Comparison of ENCODE assay signal across 8 cellular contexts in genomic region chr4:110196206-110196870, GRCh38. TPM values are rescaled to one million over a fixed set of nuclear protein-coding genes. Genes with fewer than 3 reads are reported as not detected.
DNase-seq lines count a peak whose midpoint lies in the region; ATAC-seq and TF ChIP-seq lines count a peak whose summit lies in the region.

No MANE protein-coding gene starts in this region.

- H3K4me3 ChIP-seq in ascending aorta, result peak overlapping the region; percentile 86 to 92

- H3K4me1 ChIP-seq in ascending aorta, result no peaks in the 10 kb centered on the region

- H3K36me3 ChIP-seq in ascending aorta, result no peaks in the 10 kb centered on the region

- no peaks in the 10 kb centered on the region for H3K9me3 ChIP-seq in ascending aorta

- peak overlapping the region; percentile 79 to 81 for H3K27ac ChIP-seq in ascending aorta

- TF ChIP-seq CTCF in ascending aorta (IDR thresholded peaks at IDR 0.05), result no peak

- no peaks in the 10 kb centered on the region for H3K27me3 ChIP-seq in ascending aorta

- peak; percentile 65 for DNase-seq in COLO668 (lab: John Stamatoyannopoulos, UW; ENCODE audit: unreplicated experiment)
- DNase-seq in HS-27A (ENCODE audit: low read depth), result peak; percentile 15
- DNase-seq in ascending aorta (ENCODE audit: low spot score in 2 of 2), result peak in 1 of 2 donors; percentile 64
- DNase-seq in hepatic stellate cell (ENCODE audit: low spot score), result peak; percentile 43
- DNase-seq in renal cortical epithelial cell (ENCODE audit: low read depth), result peak; percentile 15
- DNase-seq in DMS79 (lab: John Stamatoyannopoulos, UW), result no peak

- ATAC-seq in GM19463 (IDR thresholded peaks at IDR 0.05; ENCODE audit: unreplicated experiment) (peak; percentile 26), SK-N-SH treated with all-trans-retinoic acid at 6 μM for 48 hours (peak; percentile 51)

- intact Hi-C loops in ascending aorta (cut with DNase I), result loop anchor here (2.0 to 10.0 kb wide), 4 partner anchors 32 to 462 kb away; partner anchors contain the start of genes GAR1 and PLA2G12A

TF ChIP-seq in SK-N-SH treated with all-trans-retinoic acid at 6 μM for 48 hours, 23 proteins besides CTCF, POLR2A, EP300 and RAD21:
- TF ChIP-seq ZNF565 (CRISPR knock-in tag; conservative IDR thresholded peaks at IDR 0.05; ENCODE audit: low read depth) (no peak), CREB5 (CRISPR knock-in tag; IDR thresholded peaks at IDR 0.05; ENCODE audit: low read depth) (no peak), ARNTL (CRISPR knock-in tag; IDR thresholded peaks at IDR 0.05; ENCODE audit: borderline replicate concordance, low read depth) (no peak), BACH2 (CRISPR knock-in tag; IDR thresholded peaks at IDR 0.05; ENCODE audit: borderline replicate concordance) (no peak), ISL1 (CRISPR knock-in tag; IDR thresholded peaks at IDR 0.05) (no peak), CSRNP3 (CRISPR knock-in tag; IDR thresholded peaks at IDR 0.05) (no peak), RARB (CRISPR knock-in tag; IDR thresholded peaks at IDR 0.05) (no peak), TSHZ2 (CRISPR knock-in tag; IDR thresholded peaks at IDR 0.05) (no peak)

RNA-seq across cellular contexts. Expression of gene ELOVL6, which starts 2.1 kb away (rescaled TPM):
- 0.64 TPM for total RNA-seq in ascending aorta
- total RNA-seq in renal cortical epithelial cell, result 17.0 and 31.7 TPM in 2 replicates

Comparison
In these comparisons a context has a peak if more than half of its experiments do, and no peak if none do; other contexts are left out.
1. RNA of gene ELOVL6, which starts 2.1 kb away (total RNA-seq): 17.0 to 31.7 TPM in renal cortical epithelial cell; 0.64 TPM in ascending aorta (single experiment); every median in the first group is over 10 times any median in the second.